In genomic region chr5:180352976-180353225, GRCh38 we compare ENCODE assay signal across 9 cellular contexts. TPM values are rescaled to one million over a fixed set of nuclear protein-coding genes. Genes with fewer than 3 reads are reported as not detected.
DNase-seq lines count a peak whose midpoint lies in the region; ATAC-seq and TF ChIP-seq lines count a peak whose summit lies in the region.
"Had no signal": no experiment of that assay in that cellular context is flagged by ENCODE, and none has a peak within 500 bp of the region (broad histone marks: within the 10 kb centered on the region; RNA-seq: fewer than 3 reads in every experiment).

No MANE protein-coding gene starts in this region.

- ATAC-seq in HG02588 (IDR thresholded peaks at IDR 0.05; ENCODE audit: unreplicated experiment): peak; percentile 17

- peak overlapping the region; percentile 59 to 76 (median 68) for H3K4me3 ChIP-seq in BLaER1 treated with 17β-estradiol and CSF1 and Interleukin-3, amounts not matched to agents 10 nM and 100 nM
- H3K4me3 ChIP-seq in astrocyte of the spinal cord (ENCODE audit: low read depth, low read length) (peak overlapping the region; percentile 82), mucosa of rectum (ENCODE audit: low read length in 2 of 2) (peak overlapping the region; percentile 52 to 60)

- peaks cover 33% of the 10 kb centered on the region for H3K27me3 Mint-ChIP-seq in HFFc6 (ENCODE audit: insufficient read depth)

- H3K9ac ChIP-seq in BLaER1 treated with 17β-estradiol and CSF1 and Interleukin-3, amounts not matched to agents 10 nM and 100 nM: peak overlapping the region in 3 of 11 experiments; percentile 19 to 58 (median 22); a peak in 3 of 22 replicates
- peak overlapping the region in 1 of 2 donors; percentile 57 for H3K9ac ChIP-seq in mucosa of rectum (ENCODE audit: low read depth in 1 of 2, low read length in 2 of 2)

- H4K20me1 ChIP-seq in BLaER1 treated with 17β-estradiol and CSF1 and Interleukin-3, amounts not matched to agents 10 nM and 100 nM: peaks cover 0 to 40% (median 11%) of the 10 kb centered on the region in 11 experiments; a peak in 11 of 22 replicates

- no peaks in the 10 kb centered on the region for H3K36me3 Mint-ChIP-seq in HFFc6 (ENCODE audit: low read depth)
- H3K36me3 Mint-ChIP-seq: activated naive CD4-positive, alpha-beta T cell treated with anti-CD3 and anti-CD28 coated beads, Interleukin-2, amount 50 U/mL, for 24 hours had no signal

- no peak overlapping the region for H3K27ac Mint-ChIP-seq in HFFc6
- H3K27ac Mint-ChIP-seq: activated naive CD4-positive, alpha-beta T cell treated with anti-CD3 and anti-CD28 coated beads, Interleukin-2, amount 50 U/mL, for 24 hours had no signal

- no peaks in the 10 kb centered on the region for H3K4me1 Mint-ChIP-seq in HFFc6 (ENCODE audit: low read depth)

- TF ChIP-seq CTCF in astrocyte of the spinal cord (IDR thresholded peaks at IDR 0.05; ENCODE audit: low read depth, low read length) (no peak), HFFc6 (IDR thresholded peaks at IDR 0.05) (no peak)

- intact Hi-C loops in posterior vena cava (cut with DNase I): no loop called here

- peaks cover 50 to 80% (median 71%) of the 10 kb centered on the region in 11 experiments for H3K27me3 ChIP-seq in BLaER1 treated with 17β-estradiol and CSF1 and Interleukin-3, amounts not matched to agents 10 nM and 100 nM
- peaks cover 27 to 42% of the 10 kb centered on the region in 2 donors for H3K27me3 ChIP-seq in mucosa of rectum (ENCODE audit: control insufficient read depth in 2 of 2, insufficient read depth in 2 of 2, low read length in 2 of 2)

- H3K9me3 ChIP-seq in BLaER1 treated with 17β-estradiol and CSF1 and Interleukin-3, amounts not matched to agents 10 nM and 100 nM (replicated peaks in 1 of 11): peaks cover 0 to 4% (median 0%) of the 10 kb centered on the region in 11 experiments; a peak in 1 of 22 replicates
- no peaks in the 10 kb centered on the region for H3K9me3 ChIP-seq in mucosa of rectum (ENCODE audit: control insufficient read depth in 2 of 2, low read length in 2 of 2)

- DNase-seq in astrocyte of the spinal cord (ENCODE audit: low read depth, low spot score) (no peak), posterior vena cava (ENCODE audit: low spot score) (no peak), HFFc6 (no peak), activated gamma-delta T cell (lab: John Stamatoyannopoulos, UW) (no peak), NCI-H1092 treated with DMSO at 0.1 percent for 48 hours (lab: John Stamatoyannopoulos, UW) (no peak)

- peaks cover 4 to 17% (median 9%) of the 10 kb centered on the region in 10 experiments; a peak in 12 of 20 replicates for H3K4me1 ChIP-seq in BLaER1 treated with 17β-estradiol and CSF1 and Interleukin-3, amounts not matched to agents 10 nM and 100 nM
- H3K4me1 ChIP-seq in mucosa of rectum (ENCODE audit: control insufficient read depth in 2 of 2, insufficient read depth in 2 of 2, low read length in 2 of 2): peaks cover 0 to 3% of the 10 kb centered on the region in 2 donors

- peak overlapping the region; percentile 85 to 100 (median 98) for H3K4me2 ChIP-seq in BLaER1 treated with 17β-estradiol and CSF1 and Interleukin-3, amounts not matched to agents 10 nM and 100 nM

- in situ Hi-C loops in astrocyte of the spinal cord (cut with HindIII; ENCODE audit: low sequenced_read_pairs): no loop called here

- H3K4me3 Mint-ChIP-seq in HFFc6: no peak overlapping the region

- H3K9me3 Mint-ChIP-seq in HFFc6: no peaks in the 10 kb centered on the region
- H3K9me3 Mint-ChIP-seq: activated naive CD4-positive, alpha-beta T cell treated with anti-CD3 and anti-CD28 coated beads, Interleukin-2, amount 50 U/mL, for 24 hours had no signal

- H3K27ac ChIP-seq in BLaER1 treated with 17β-estradiol and CSF1 and Interleukin-3, amounts not matched to agents 10 nM and 100 nM: no peak overlapping the region
- H3K27ac ChIP-seq in mucosa of rectum (ENCODE audit: low read depth in 2 of 2, low read length in 2 of 2): no peak overlapping the region

- H3K36me3 ChIP-seq in BLaER1 treated with 17β-estradiol and CSF1 and Interleukin-3, amounts not matched to agents 10 nM and 100 nM: no peaks in the 10 kb centered on the region
- H3K36me3 ChIP-seq in mucosa of rectum (ENCODE audit: control insufficient read depth in 2 of 2, insufficient read depth in 2 of 2, low read length in 2 of 2): no peaks in the 10 kb centered on the region

RNA-seq across cellular contexts. Expression of gene GFPT2, which starts 0.2 kb away (rescaled TPM):
- total RNA-seq in posterior vena cava: 10 to 100 TPM; 75.4 to 83.3 TPM
- total RNA-seq in HFFc6 (2021; fragmentation: NEBNext Ultra II Directional; extraction: Animal tissue kit (Norgen Biotek cat#: 25700)): 1 to 10 TPM in 3 of 6 experiments, under 1 TPM in 3; 0.54 to 3.8 (median 1.1) TPM

Comparison
In these comparisons a context has a peak if more than half of its experiments do, and no peak if none do; other contexts are left out.
1. RNA of gene GFPT2, which starts 0.2 kb away (total RNA-seq): 75.4 to 83.3 TPM in posterior vena cava; 0.54 to 3.8 TPM in HFFc6; every median in the first group is over 10 times any median in the second.
2. Peak in every context shown above with its lines, with median percentiles within 50 percentile points of each other: H3K4me3 ChIP-seq.